19 cellular contexts compared by ENCODE assay signal in the genomic region with DNA sequence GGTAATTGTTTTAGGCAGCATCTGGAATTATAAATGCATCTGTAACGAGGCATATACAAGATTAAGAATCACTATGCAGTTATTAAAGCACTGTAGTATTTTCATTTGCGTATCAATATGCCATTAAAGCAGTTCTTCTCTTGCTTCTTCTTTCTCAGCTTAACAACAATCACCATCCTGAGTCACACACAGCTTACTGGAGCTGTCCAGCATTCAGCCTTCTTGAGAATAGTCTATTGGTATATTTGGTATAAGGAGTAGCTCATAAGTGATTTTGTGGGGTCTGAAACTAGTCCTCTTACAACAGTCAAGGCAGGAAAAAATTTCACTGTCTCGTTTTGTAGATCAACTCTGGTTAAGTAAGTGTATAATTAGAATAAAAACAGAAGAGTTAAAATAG.
DNase-seq lines count a peak whose midpoint lies in the region; ATAC-seq and TF ChIP-seq lines count a peak whose summit lies in the region.
"Had no signal": no experiment of that assay in that cellular context is flagged by ENCODE, and none has a peak within 500 bp of the region (broad histone marks: within the 10 kb centered on the region; RNA-seq: fewer than 3 reads in every experiment).

No MANE protein-coding gene starts in this region.

- dilution Hi-C loops in mammary epithelial cell (cut with HindIII; ENCODE audit: low sequenced_read_pairs), result no loop called here

- no peaks in the 10 kb centered on the region for H3K9me2 ChIP-seq in Karpas-422 (replicated peaks; ENCODE audit: insufficient read depth, low read length)

- 13% methylated on average over 3 of the region's 3 CpGs for WGBS in mammary epithelial cell (ENCODE audit: low coverage, missing lambda C conversion rate)
- 37 to 46% (median 37%) methylated on average over 3 of the region's 3 CpGs for WGBS in psoas muscle, 3 donors

- H3K4me1 ChIP-seq in mammary epithelial cell (ENCODE audit: insufficient read depth, low read length) (no peaks in the 10 kb centered on the region), Karpas-422 (ENCODE audit: low read length) (no peaks in the 10 kb centered on the region), osteoblast (ENCODE audit: insufficient read depth, low read length) (no peaks in the 10 kb centered on the region), psoas muscle (no peaks in the 10 kb centered on the region)
- H3K4me1 ChIP-seq: stomach had no signal

- H3K27me3 ChIP-seq in mammary epithelial cell (ENCODE audit: insufficient read depth, low read length), result no peaks in the 10 kb centered on the region
- H3K27me3 ChIP-seq in Karpas-422 (ENCODE audit: low read length), result no peaks in the 10 kb centered on the region
- no peaks in the 10 kb centered on the region for H3K27me3 ChIP-seq in osteoblast (ENCODE audit: insufficient read depth, low read length)
- no peaks in the 10 kb centered on the region for H3K27me3 ChIP-seq in psoas muscle (ENCODE audit: insufficient read depth in 3 of 3, low read length in 2 of 3)
- H3K27me3 ChIP-seq: stomach had no signal

- no TSS peak for BruUV-seq in mammary epithelial cell (replicated peaks; lab: Mats Ljungman, UMichigan)

- H3K9ac ChIP-seq in mammary epithelial cell (ENCODE audit: insufficient read depth, low read length), result no peak overlapping the region
- H3K9ac ChIP-seq in Karpas-422 (ENCODE audit: low read length), result no peak overlapping the region

- no peak overlapping the region for H3K4me2 ChIP-seq in mammary epithelial cell (ENCODE audit: insufficient read depth, low read depth, low read length)
- H3K4me2 ChIP-seq in Karpas-422 (ENCODE audit: low read depth, low read length, poor library complexity, severe bottlenecking), result no peak overlapping the region
- no peak overlapping the region for H3K4me2 ChIP-seq in osteoblast (ENCODE audit: insufficient read depth, low read length)
- H3K4me2 ChIP-seq: PC-9 had no signal

- no peak overlapping the region for H2AFZ ChIP-seq in mammary epithelial cell (ENCODE audit: low read depth, low read length)
- no peak overlapping the region for H2AFZ ChIP-seq in Karpas-422 (ENCODE audit: low read length)
- H2AFZ ChIP-seq in osteoblast (ENCODE audit: low read length), result no peak overlapping the region
- H2AFZ ChIP-seq: PC-9 had no signal

- H3K4me3 ChIP-seq in mammary epithelial cell (replicated peaks in 1 of 3; ENCODE audit: insufficient read depth in 1 of 3, low read depth in 2 of 3, low read length in 3 of 3) (no peak overlapping the region), Karpas-422 (ENCODE audit: low read length) (no peak overlapping the region), osteoblast (ENCODE audit: insufficient read depth, low read length) (no peak overlapping the region), psoas muscle (no peak overlapping the region)
- H3K4me3 ChIP-seq: PC-9, stomach had no signal

- no peaks in the 10 kb centered on the region for H3K36me3 ChIP-seq in mammary epithelial cell (ENCODE audit: insufficient read depth, low read length)
- no peaks in the 10 kb centered on the region for H3K36me3 ChIP-seq in Karpas-422 (ENCODE audit: insufficient read depth, low read length)
- no peaks in the 10 kb centered on the region for H3K36me3 ChIP-seq in osteoblast (ENCODE audit: insufficient read depth, low read length)
- H3K36me3 ChIP-seq in psoas muscle (ENCODE audit: insufficient read depth in 1 of 2, low read depth in 1 of 2), result no peaks in the 10 kb centered on the region
- H3K36me3 ChIP-seq: stomach had no signal

- H3K9me3 ChIP-seq in mammary epithelial cell (replicated peaks; ENCODE audit: insufficient read depth, low read length) (no peaks in the 10 kb centered on the region), Karpas-422 (ENCODE audit: low read length) (peaks cover 65% of the 10 kb centered on the region), osteoblast (ENCODE audit: low read depth, low read length) (no peaks in the 10 kb centered on the region), psoas muscle (no peaks in the 10 kb centered on the region)

- DNase-seq in HPDE6-E6E7 (ENCODE audit: extremely low spot score), result peak; percentile 4
- peak; percentile 5 for DNase-seq in OCI-M1 (lab: John Stamatoyannopoulos, UW)
- DNase-seq in mammary epithelial cell, result peak; percentile 4
- no peak for DNase-seq in left lobe of liver (ENCODE audit: low spot score)
- no peak for DNase-seq in Karpas-422
- no peak for DNase-seq in osteoblast (ENCODE audit: insufficient read length, low spot score, missing footprints)
- DNase-seq in psoas muscle, result no peak
- DNase-seq in NCI-H187 (lab: John Stamatoyannopoulos, UW), result no peak
- DNase-seq: activated CD4-positive, alpha-beta T cell treated with anti-CD3 and anti-CD28 coated beads for 1 hour; activated naive CD8-positive, alpha-beta T cell treated with anti-CD3 and anti-CD28 coated beads, Interleukin-2, amount 10 ng/mL, durations not matched to agents 7 days and 5 days; CD8-positive, alpha-beta memory T cell; DMS79 treated with DMSO at 0.1 percent for 48 hours; effector memory CD8-positive, alpha-beta T cell; NCI-H2171; PC-9; stimulated activated CD4-positive, alpha-beta T cell treated with anti-CD3 and anti-CD28 coated beads, Interleukin-4, amount 100 ng/mL, for 24 hours; stomach had no signal

- no peaks in the 10 kb centered on the region for H4K20me1 ChIP-seq in mammary epithelial cell (ENCODE audit: insufficient read depth, low read length)
- no peaks in the 10 kb centered on the region for H4K20me1 ChIP-seq in Karpas-422 (ENCODE audit: insufficient read depth, low read depth, low read length)
- H4K20me1 ChIP-seq in osteoblast (ENCODE audit: insufficient read depth, low read length), result no peaks in the 10 kb centered on the region

- ATAC-seq in left lobe of liver (peak; percentile 76), psoas muscle (no peak)
- ATAC-seq: activated T-helper 17 cell treated with anti-CD3 and anti-CD28 coated beads, Interleukin-2, amount 50 U/mL, for 72 hours; effector memory CD8-positive, alpha-beta T cell; natural killer cell treated with Interleukin-12 subunit alpha and Interleukin-12 subunit beta and Interleukin-15 and Interleukin-18, amount 100 ng/mL, for 72 hours had no signal

- no peak overlapping the region for H3K27ac ChIP-seq in mammary epithelial cell (ENCODE audit: insufficient read depth, low read depth, low read length)
- H3K27ac ChIP-seq in Karpas-422 (ENCODE audit: low read length), result no peak overlapping the region
- H3K27ac ChIP-seq in osteoblast (ENCODE audit: low read depth, low read length), result no peak overlapping the region
- no peak overlapping the region for H3K27ac ChIP-seq in psoas muscle
- H3K27ac ChIP-seq: PC-9, stomach had no signal

- H3K79me2 ChIP-seq in mammary epithelial cell (ENCODE audit: insufficient read depth, low read length), result no peaks in the 10 kb centered on the region
- H3K79me2 ChIP-seq in Karpas-422 (ENCODE audit: low read length), result no peaks in the 10 kb centered on the region
- H3K79me2 ChIP-seq in osteoblast (ENCODE audit: insufficient read depth, low read length), result no peaks in the 10 kb centered on the region

- CTCF ChIA-PET in mammary epithelial cell (lab: Charles Lee; ENCODE audit: low non-redundant PET), result interaction anchor here (0.6 kb wide), 1 partner anchor 1988 kb away, joined by 4 read pairs; no protein-coding TSS in a partner anchor

- intact Hi-C loops in mammary epithelial cell (cut with micrococcal nuclease), result no loop called here
- intact Hi-C loops in psoas muscle (cut with DNase I), result no loop called here

- no peak for TF ChIP-seq CTCF in mammary epithelial cell (conservative IDR thresholded peaks at IDR 0.05 in 1 of 2, IDR thresholded peaks at IDR 0.05 in 1 of 2; ENCODE audit: extremely low read depth in 1 of 2, insufficient read depth in 1 of 2, low read depth in 1 of 2, low read length in 2 of 2)
- TF ChIP-seq CTCF in osteoblast (IDR thresholded peaks at IDR 0.05; ENCODE audit: extremely low read depth, low read depth, low read length), result no peak
- TF ChIP-seq CTCF in psoas muscle (IDR thresholded peaks at IDR 0.05), result no peak

- in situ Hi-C loops in mammary epithelial cell (cut with MboI; ENCODE audit: low sequenced_read_pairs in 2 of 2), result no loop called here

Comparison
In these comparisons a context has a peak if more than half of its experiments do, and no peak if none do; other contexts are left out.
1. DNase-seq: peak in HPDE6-E6E7 (single experiment), OCI-M1 (single experiment) and mammary epithelial cell (single experiment); none in left lobe of liver (single experiment), Karpas-422 (single experiment), osteoblast (single experiment), psoas muscle (0 of 2) and NCI-H187 (0 of 2).